11 cellular contexts compared by ENCODE assay signal in genomic region chr7:20556091-20556490, GRCh38. TPM values are rescaled to one million over a fixed set of nuclear protein-coding genes. Genes with fewer than 3 reads are reported as not detected.
"Had no signal": no experiment of that assay in that cellular context is flagged by ENCODE, and none has a peak within 500 bp of the region (broad histone marks: within the 10 kb centered on the region; RNA-seq: fewer than 3 reads in every experiment).

No MANE protein-coding gene starts in this region.

- ATAC-seq: HCT116, K562 had no signal

- H3K4me3 ChIP-seq: GM23248, K562 had no signal

- H3K9me3 Mint-ChIP-seq: H9 had no signal

- DNase-seq: GM23248, GOT3, H9, HFFc6, IMR-90, KG1 had no signal

- FAIRE-seq: H54, HTR-8/SVneo, K562 had no signal

- H2AFZ ChIP-seq: GM23248 had no signal

- H3K27ac Mint-ChIP-seq: H9, HFFc6 had no signal

- H3K4me3 Mint-ChIP-seq: H9, HFFc6 had no signal

- H3K27ac ChIP-seq: GM23248 had no signal

RNA-seq across cellular contexts. Expression of gene ABCB5, which starts 59.4 kb away (rescaled TPM):
- total RNA-seq: GM23248, H9, HFFc6, HT-29, IMR-90, K562 had no signal
